Comparison of ENCODE assay signal across 8 cellular contexts in the genomic region with DNA sequence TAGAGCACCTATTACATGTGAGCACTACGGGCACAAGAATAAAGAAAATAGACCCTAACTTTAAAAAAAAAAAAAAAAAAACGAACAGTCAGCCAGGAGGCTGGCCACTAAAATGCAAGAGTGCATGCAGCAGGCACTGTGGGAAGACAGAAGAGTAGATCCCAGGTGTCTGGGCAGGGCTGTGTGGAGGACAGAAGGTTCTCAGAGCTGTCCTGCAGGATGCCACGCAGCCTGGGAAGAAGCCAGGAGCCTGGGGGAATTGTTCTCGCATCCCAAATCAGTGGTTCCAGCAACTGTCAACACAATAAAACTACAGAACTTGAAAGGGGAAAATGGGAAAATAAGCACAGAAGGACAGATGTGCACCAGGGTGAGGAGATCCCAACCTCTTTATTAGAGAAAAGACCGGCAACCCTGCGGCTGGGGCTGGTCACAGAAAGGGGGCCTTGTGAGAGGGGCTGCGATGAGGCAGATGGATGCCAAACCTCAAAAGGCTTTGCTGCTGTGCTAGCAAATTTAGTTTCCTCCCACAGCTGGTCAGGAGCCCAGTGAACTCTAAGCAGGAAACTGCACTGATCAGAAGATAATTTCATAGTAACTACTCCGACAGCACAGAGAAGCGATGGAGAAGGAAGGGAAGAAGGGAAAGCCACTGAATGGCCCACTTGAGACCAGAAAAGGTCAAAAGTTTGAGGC. TPM values are rescaled to one million over a fixed set of nuclear protein-coding genes. Genes with fewer than 3 reads are reported as not detected.
DNase-seq lines count a peak whose midpoint lies in the region; ATAC-seq and TF ChIP-seq lines count a peak whose summit lies in the region.

No MANE protein-coding gene starts in this region.

- H3K27me3 Mint-ChIP-seq in activated T-cell treated with anti-CD3 and anti-CD28 coated beads, Interleukin-2, amount 50 U/mL, for 72 hours (ENCODE audit: low read depth), result no peaks in the 10 kb centered on the region
- H3K27me3 Mint-ChIP-seq in activated B cell treated with CpG ODN at 0.5 μM for 24 hours, result no peaks in the 10 kb centered on the region

- no peaks in the 10 kb centered on the region for H3K27me3 ChIP-seq in thyroid gland

- H3K4me3 ChIP-seq in thyroid gland (replicated peaks in 1 of 3), result no peak overlapping the region

- peak overlapping the region; percentile 75 to 92 for H3K4me3 Mint-ChIP-seq in activated T-cell treated with anti-CD3 and anti-CD28 coated beads, Interleukin-2, amount 50 U/mL, for 72 hours
- peak overlapping the region; percentile 73 for H3K4me3 Mint-ChIP-seq in activated B cell treated with CpG ODN at 0.5 μM for 24 hours

- intact Hi-C loops in activated B cell treated with CpG ODN at 0.5 μM for 24 hours (cut with micrococcal nuclease) (no loop called here), left ventricle myocardium superior (cut with micrococcal nuclease) (no loop called here), thyroid gland (cut with DNase I) (no loop called here)

- TF ChIP-seq POLR2A in thyroid gland (IDR thresholded peaks at IDR 0.05), result no peak

- TF ChIP-seq CTCF in activated B cell treated with CpG ODN at 0.5 μM for 24 hours (IDR thresholded peaks at IDR 0.05) (no peak), thyroid gland (IDR thresholded peaks at IDR 0.05) (no peak)

- 55% methylated on average over 9 of the region's 9 CpGs for WGBS in thyroid gland, 2 donors

- H3K9me3 ChIP-seq in thyroid gland, result no peaks in the 10 kb centered on the region

- H3K4me1 Mint-ChIP-seq in activated T-cell treated with anti-CD3 and anti-CD28 coated beads, Interleukin-2, amount 50 U/mL, for 72 hours (ENCODE audit: low read depth), result peaks cover 59% of the 10 kb centered on the region
- peaks cover 67% of the 10 kb centered on the region for H3K4me1 Mint-ChIP-seq in activated B cell treated with CpG ODN at 0.5 μM for 24 hours

- H3K4me1 ChIP-seq in thyroid gland, result peaks cover 40 to 61% of the 10 kb centered on the region in 2 donors

- H3K27ac ChIP-seq in thyroid gland, result peak overlapping the region in 2 of 3 donors; percentile 13 to 64

- POLR2A ChIA-PET in activated B cell treated with CpG ODN at 0.5 μM for 24 hours (lab: Charles Lee), result interaction anchor here (0.6 to 5.7 kb wide), 6 partner anchors 9 to 92 kb away, joined by 4 to 96 read pairs (median 6); a partner anchor contains a TSS

- ATAC-seq in activated T-cell treated with anti-CD3 and anti-CD28 coated beads, Interleukin-2, amount 50 U/mL, for 72 hours (replicated peaks in 1 of 2), result peak; percentile 34 to 62
- peak; percentile 26 for ATAC-seq in activated B cell treated with CpG ODN at 0.5 μM for 24 hours (ENCODE audit: low read depth)
- peak; percentile 66 for ATAC-seq in left ventricle myocardium superior

- CTCF ChIA-PET in activated B cell treated with CpG ODN at 0.5 μM for 24 hours (lab: Charles Lee), result interaction anchor here (3.3 to 5.0 kb wide), 3 partner anchors 30 to 117 kb away, joined by 21 to 49 read pairs (median 24); a partner anchor contains a TSS

- no peaks in the 10 kb centered on the region for H3K9me3 Mint-ChIP-seq in activated T-cell treated with anti-CD3 and anti-CD28 coated beads, Interleukin-2, amount 50 U/mL, for 72 hours
- no peaks in the 10 kb centered on the region for H3K9me3 Mint-ChIP-seq in activated B cell treated with CpG ODN at 0.5 μM for 24 hours

- DNase-seq in activated T-cell treated with anti-CD3 and anti-CD28 coated beads, Interleukin-2, amount 50 U/mL, for 72 hours, result no peak
- DNase-seq in activated T-cell treated with anti-CD3 and anti-CD28 coated beads, Interleukin-2, amount 50 U/mL, for 1 hour, result no peak
- no peak for DNase-seq in activated B cell treated with CpG ODN at 0.5 μM for 24 hours
- DNase-seq in left ventricle myocardium superior, result peak; percentile 58
- DNase-seq in thyroid gland, result no peak
- no peak for DNase-seq in stimulated activated CD8-positive, alpha-beta memory T cell treated with anti-CD3 and anti-CD28 coated beads, Interleukin-4, amount 100 ng/mL, for 48 hours
- no peak for DNase-seq in NCI-H128 (lab: John Stamatoyannopoulos, UW; ENCODE audit: unreplicated experiment)
- no peak for DNase-seq in NCI-H2171 (lab: John Stamatoyannopoulos, UW)

- peak overlapping the region; percentile 93 for H3K27ac Mint-ChIP-seq in activated T-cell treated with anti-CD3 and anti-CD28 coated beads, Interleukin-2, amount 50 U/mL, for 72 hours
- peak overlapping the region; percentile 84 for H3K27ac Mint-ChIP-seq in activated B cell treated with CpG ODN at 0.5 μM for 24 hours

- H3K36me3 Mint-ChIP-seq in activated T-cell treated with anti-CD3 and anti-CD28 coated beads, Interleukin-2, amount 50 U/mL, for 72 hours (ENCODE audit: insufficient read depth in 2 of 2), result peaks cover 0 to 3% of the 10 kb centered on the region in 2 donors
- H3K36me3 Mint-ChIP-seq in activated B cell treated with CpG ODN at 0.5 μM for 24 hours (ENCODE audit: low read depth), result peaks cover 3% of the 10 kb centered on the region

- H3K36me3 ChIP-seq in thyroid gland, result no peaks in the 10 kb centered on the region

RNA-seq across cellular contexts. Expression of a gene that starts 30.9 kb away (rescaled TPM):
- total RNA-seq in activated T-cell treated with anti-CD3 and anti-CD28 coated beads, Interleukin-2, amount 50 U/mL, for 72 hours, result 10 to 100 TPM; 12.8 to 18.5 TPM
- 21.6 and 24.4 TPM in 2 replicates for total RNA-seq in activated B cell treated with CpG ODN at 0.5 μM for 24 hours
- total RNA-seq in left ventricle myocardium superior, result 38.5 TPM
- total RNA-seq in thyroid gland, result 10 to 100 TPM; 28.1 to 68.0 (median 46.5) TPM
